In genomic region chr6:169838291-169839028, GRCh38 we compare ENCODE assay signal across 1 cellular context.
TF ChIP-seq lines count a peak whose summit lies in the region.

No MANE protein-coding gene starts in this region.

TF ChIP-seq in SK-N-SH, 30 proteins besides CTCF, POLR2A, EP300 and RAD21 (continued from another document):
- no peak for TF ChIP-seq REST (IDR thresholded peaks at IDR 0.05; ENCODE audit: low read depth, low read length)
- no peak for TF ChIP-seq YY1 (IDR thresholded peaks at IDR 0.05; ENCODE audit: low read depth)
- peak; percentile 19; the same call in 1 of the 2 replicates for TF ChIP-seq SMC3 (IDR thresholded peaks at IDR 0.05; ENCODE audit: low read depth, low read length)
- TF ChIP-seq MXI1 (IDR thresholded peaks at IDR 0.05; ENCODE audit: low read depth, low read length): peak; percentile 44; the same call in 1 of the 2 replicates
- TF ChIP-seq EZH2phosphoT487 (IDR thresholded peaks at IDR 0.05; ENCODE audit: borderline replicate concordance, low read depth): no peak
- TF ChIP-seq, protein P1, sequence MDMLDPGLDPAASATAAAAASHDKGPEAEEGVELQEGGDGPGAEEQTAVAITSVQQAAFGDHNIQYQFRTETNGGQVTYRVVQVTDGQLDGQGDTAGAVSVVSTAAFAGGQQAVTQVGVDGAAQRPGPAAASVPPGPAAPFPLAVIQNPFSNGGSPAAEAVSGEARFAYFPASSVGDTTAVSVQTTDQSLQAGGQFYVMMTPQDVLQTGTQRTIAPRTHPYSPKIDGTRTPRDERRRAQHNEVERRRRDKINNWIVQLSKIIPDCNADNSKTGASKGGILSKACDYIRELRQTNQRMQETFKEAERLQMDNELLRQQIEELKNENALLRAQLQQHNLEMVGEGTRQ (IDR thresholded peaks at IDR 0.05; ENCODE audit: borderline replicate concordance, low read depth, low read length): no peak
- no peak for TF ChIP-seq CHD2 (IDR thresholded peaks at IDR 0.05; ENCODE audit: low read length, partially characterized antibody)
- no peak for TF ChIP-seq RCOR1 (IDR thresholded peaks at IDR 0.05; ENCODE audit: low read length)
